12 cellular contexts compared by ENCODE assay signal in the genomic region with DNA sequence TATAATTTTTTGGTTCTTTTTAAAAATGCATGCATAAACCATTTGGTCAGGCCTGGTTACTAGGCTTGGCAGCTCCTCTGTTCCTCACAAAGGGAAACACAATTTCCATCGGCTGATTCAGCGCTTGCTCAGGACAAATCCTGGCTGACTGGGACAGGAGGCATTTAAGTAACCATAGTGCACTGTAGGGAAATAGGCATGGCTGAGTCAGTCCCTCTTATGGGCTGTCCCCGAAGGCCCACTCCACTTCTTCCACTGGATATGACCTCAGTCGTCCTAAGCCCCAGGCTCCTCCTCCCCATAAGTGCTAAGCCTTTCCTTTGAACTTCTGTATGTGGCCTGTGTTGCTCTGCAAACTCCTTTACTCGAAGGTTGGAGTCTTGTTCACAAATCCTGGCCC.
DNase-seq lines count a peak whose midpoint lies in the region; ATAC-seq and TF ChIP-seq lines count a peak whose summit lies in the region.
"Had no signal": no experiment of that assay in that cellular context is flagged by ENCODE, and none has a peak within 500 bp of the region (broad histone marks: within the 10 kb centered on the region; RNA-seq: fewer than 3 reads in every experiment).

No MANE protein-coding gene starts in this region.

- intact Hi-C loops in left lung (cut with DNase I), result no loop called here

- no peaks in the 10 kb centered on the region for H3K27me3 ChIP-seq in MG63
- no peaks in the 10 kb centered on the region for H3K27me3 ChIP-seq in left lung

- ATAC-seq in left lung (peak; percentile 87), HG02970 (IDR thresholded peaks at IDR 0.05; ENCODE audit: low FRiP score, unreplicated experiment) (no peak)
- ATAC-seq: CD8-positive, alpha-beta T cell; Right ventricle myocardium inferior had no signal

- H3K4me3 ChIP-seq in AG09309 (ENCODE audit: control insufficient read depth, low read depth, low read length) (no peak overlapping the region), MG63 (no peak overlapping the region), choroid plexus epithelial cell (ENCODE audit: low read depth, low read length) (no peak overlapping the region), left lung (no peak overlapping the region)

- no peaks in the 10 kb centered on the region for H3K9me3 ChIP-seq in MG63
- no peaks in the 10 kb centered on the region for H3K9me3 ChIP-seq in left lung

- TF ChIP-seq CTCF in AG09309 (IDR thresholded peaks at IDR 0.05; ENCODE audit: control insufficient read depth, insufficient read depth, low read depth, low read length, missing control alignments), result no peak
- TF ChIP-seq CTCF in choroid plexus epithelial cell (conservative IDR thresholded peaks at IDR 0.05; ENCODE audit: low read depth, low read length), result no peak
- no peak for TF ChIP-seq CTCF in left lung (IDR thresholded peaks at IDR 0.05)

- no peak overlapping the region for H3K27ac ChIP-seq in left lung

- no peaks in the 10 kb centered on the region for H3K4me1 ChIP-seq in left lung

- H3K36me3 ChIP-seq in MG63, result no peaks in the 10 kb centered on the region
- no peaks in the 10 kb centered on the region for H3K36me3 ChIP-seq in left lung

- DNase-seq in AG09309 (ENCODE audit: low read depth) (peak; percentile 86), MG63 (peak; percentile 72), choroid plexus epithelial cell (ENCODE audit: low read depth) (peak; percentile 68), left lung (peak in 1 of 2 donors; percentile 32), NCI-H146 (lab: John Stamatoyannopoulos, UW) (no peak), DMS114 treated with DMSO at 0.1 percent for 48 hours (lab: John Stamatoyannopoulos, UW; ENCODE audit: unreplicated experiment) (no peak), HuH-7.5 (ENCODE audit: low spot score) (no peak)
- DNase-seq: activated CD4-positive, alpha-beta T cell treated with anti-CD3 and anti-CD28 coated beads, Interleukin-2, amount 10 ng/mL, durations not matched to agents 7 days and 5 days; CD8-positive, alpha-beta T cell; immature natural killer cell had no signal

Comparison
In these comparisons a context has a peak if more than half of its experiments do, and no peak if none do; other contexts are left out.
1. DNase-seq: peak in AG09309 (single experiment), MG63 (single experiment) and choroid plexus epithelial cell (single experiment); none in NCI-H146 (single experiment), DMS114 treated with DMSO at 0.1 percent for 48 hours (single experiment) and HuH-7.5 (single experiment).